Comparison of ENCODE assay signal across 9 cellular contexts in the genomic region with DNA sequence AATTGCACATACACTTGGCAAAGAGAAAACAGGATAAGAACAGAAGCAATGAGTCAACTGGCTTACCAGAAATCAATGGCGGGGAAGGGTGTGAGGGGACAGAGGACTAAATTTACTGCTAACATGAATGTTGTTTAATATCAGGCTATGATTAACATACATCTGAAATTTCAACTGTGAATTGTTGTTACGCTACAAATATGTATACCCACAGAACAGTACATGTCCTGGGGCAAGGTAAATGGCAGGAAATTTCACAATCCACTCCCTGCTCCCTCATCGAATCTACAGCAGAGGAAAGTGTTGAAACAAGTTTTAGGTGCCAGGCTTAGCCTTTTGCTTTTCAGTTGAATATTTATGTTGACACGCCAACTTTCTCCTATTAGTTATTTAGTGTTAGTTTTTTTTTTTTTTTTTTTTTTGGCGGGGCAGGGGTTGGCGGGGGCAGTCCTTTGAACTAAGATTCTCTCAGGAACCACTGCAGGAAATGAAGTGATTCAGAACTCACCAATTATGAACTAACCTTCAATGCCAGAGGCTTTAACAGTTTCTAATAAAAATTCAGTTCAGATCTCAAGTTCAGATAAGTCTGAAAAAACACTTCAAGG.
DNase-seq lines count a peak whose midpoint lies in the region; ATAC-seq and TF ChIP-seq lines count a peak whose summit lies in the region.
"Had no signal": no experiment of that assay in that cellular context is flagged by ENCODE, and none has a peak within 500 bp of the region (broad histone marks: within the 10 kb centered on the region; RNA-seq: fewer than 3 reads in every experiment).

No MANE protein-coding gene starts in this region.

- peaks cover 4% of the 10 kb centered on the region for H3K4me1 Mint-ChIP-seq in endodermal cell

- H3K9me3 ChIP-seq in osteoblast (ENCODE audit: low read depth, low read length): no peaks in the 10 kb centered on the region
- no peaks in the 10 kb centered on the region for H3K9me3 ChIP-seq in endodermal cell (ENCODE audit: control insufficient read depth, low read length)

- H3K36me3 ChIP-seq in osteoblast (ENCODE audit: insufficient read depth, low read length): peaks cover 20% of the 10 kb centered on the region
- peaks cover 16% of the 10 kb centered on the region for H3K36me3 ChIP-seq in endodermal cell (ENCODE audit: control insufficient read depth, insufficient read depth, low read length)

- DNase-seq in EL (peak; percentile 78), NCI-H460 (ENCODE audit: extremely low read depth, low read depth) (peak; percentile 73), dermis microvascular lymphatic vessel endothelial cell (ENCODE audit: low read depth in 2 of 2) (peak; percentile 54 to 57), osteoblast (ENCODE audit: insufficient read length, low spot score, missing footprints) (no peak), endodermal cell (no peak), erythroblast (lab: John Stamatoyannopoulos, UW) (no peak), GM10266 (ENCODE audit: extremely low spot score) (no peak)
- DNase-seq: activated CD4-positive, CD25-positive, alpha-beta regulatory T cell treated with anti-CD3 and anti-CD28 coated beads, Interleukin-2, amount 50 U/mL, for 72 hours had no signal

- no peak for ATAC-seq in HG02852 (IDR thresholded peaks at IDR 0.05; ENCODE audit: unreplicated experiment)

- H3K79me2 ChIP-seq in osteoblast (ENCODE audit: insufficient read depth, low read length): peaks cover 38% of the 10 kb centered on the region

- H3K9me3 Mint-ChIP-seq in endodermal cell: no peaks in the 10 kb centered on the region

- no peak overlapping the region for H3K27ac Mint-ChIP-seq in endodermal cell

- no peak overlapping the region for H3K4me3 Mint-ChIP-seq in endodermal cell

- peak overlapping the region; percentile 72 for H3K4me2 ChIP-seq in osteoblast (ENCODE audit: insufficient read depth, low read length)

- no peak for TF ChIP-seq POLR2A in erythroblast (IDR thresholded peaks at IDR 0.05; ENCODE audit: low read length)

- H3K27me3 Mint-ChIP-seq in endodermal cell (ENCODE audit: insufficient read depth): no peaks in the 10 kb centered on the region

- no peak overlapping the region for H3K9ac ChIP-seq in endodermal cell (ENCODE audit: extremely low read depth, low read length, poor library complexity, severe bottlenecking)

- H3K4me3 ChIP-seq in osteoblast (ENCODE audit: insufficient read depth, low read length): no peak overlapping the region
- no peak overlapping the region for H3K4me3 ChIP-seq in endodermal cell (ENCODE audit: low read length)

- no peak overlapping the region for H2AFZ ChIP-seq in osteoblast (ENCODE audit: low read length)

- 93% methylated on average over 5 of the region's 6 CpGs; no CpG with 5 or more reads in 1 of the 2 experiments for WGBS in endodermal cell (ENCODE audit: insufficient coverage in 1 of 2, insufficient read length in 1 of 2), 2 experiments

- H3K27ac ChIP-seq in osteoblast (ENCODE audit: low read depth, low read length) (peak overlapping the region; percentile 83), endodermal cell (ENCODE audit: low read depth, low read length) (no peak overlapping the region)

- TF ChIP-seq CTCF in osteoblast (IDR thresholded peaks at IDR 0.05; ENCODE audit: extremely low read depth, low read depth, low read length) (no peak), endodermal cell (conservative IDR thresholded peaks at IDR 0.05) (no peak), GM10266 (IDR thresholded peaks at IDR 0.05; ENCODE audit: control insufficient read depth, insufficient read depth, low read depth, missing control alignments) (no peak)

- H4K20me1 ChIP-seq in osteoblast (ENCODE audit: insufficient read depth, low read length): peaks cover 4% of the 10 kb centered on the region

- peaks cover 15% of the 10 kb centered on the region for H3K36me3 Mint-ChIP-seq in endodermal cell (ENCODE audit: low read depth)

- H3K27me3 ChIP-seq in osteoblast (ENCODE audit: insufficient read depth, low read length) (no peaks in the 10 kb centered on the region), endodermal cell (ENCODE audit: control insufficient read depth, insufficient read depth, low read length, poor library complexity, severe bottlenecking) (no peaks in the 10 kb centered on the region)

- peaks cover 39% of the 10 kb centered on the region for H3K4me1 ChIP-seq in osteoblast (ENCODE audit: insufficient read depth, low read length)
- H3K4me1 ChIP-seq in endodermal cell (ENCODE audit: control insufficient read depth, insufficient read depth, low read length): no peaks in the 10 kb centered on the region

Comparison
In these comparisons a context has a peak if more than half of its experiments do, and no peak if none do; other contexts are left out.
1. DNase-seq: peak in EL (single experiment), NCI-H460 (single experiment) and dermis microvascular lymphatic vessel endothelial cell (2 of 2); none in osteoblast (single experiment), endodermal cell (single experiment), erythroblast (0 of 2) and GM10266 (single experiment).